9 cellular contexts compared by ENCODE assay signal in genomic region chr10:26430641-26431163, GRCh38. TPM values are rescaled to one million over a fixed set of nuclear protein-coding genes. Genes with fewer than 3 reads are reported as not detected.
DNase-seq lines count a peak whose midpoint lies in the region; ATAC-seq, FAIRE-seq and TF ChIP-seq lines count a peak whose summit lies in the region.
"Had no signal": no experiment of that assay in that cellular context is flagged by ENCODE, and none has a peak within 500 bp of the region (broad histone marks: within the 10 kb centered on the region; RNA-seq: fewer than 3 reads in every experiment).

No MANE protein-coding gene starts in this region.

- H3K27me3 ChIP-seq in aorta (ENCODE audit: control insufficient read depth in 1 of 2, insufficient read depth in 2 of 2, low read length in 1 of 2): no peaks in the 10 kb centered on the region

- no peak overlapping the region for H3K4me3 ChIP-seq in aorta (ENCODE audit: low read length in 2 of 2)

- no peaks in the 10 kb centered on the region for H3K27me3 Mint-ChIP-seq in mesothelial cell of epicardium (ENCODE audit: low read depth)

- no peaks in the 10 kb centered on the region for H3K4me1 Mint-ChIP-seq in mesothelial cell of epicardium

- H3K27ac Mint-ChIP-seq in mesothelial cell of epicardium: no peak overlapping the region

- no peaks in the 10 kb centered on the region for H3K36me3 Mint-ChIP-seq in mesothelial cell of epicardium

- FAIRE-seq in GM18507 (lab: Jason Lieb, UNC): peak; percentile 99

- H3K9me3 Mint-ChIP-seq in mesothelial cell of epicardium: no peaks in the 10 kb centered on the region

- WGBS in aorta, 2 donors: 61 to 62% methylated on average over 4 of the region's 4 CpGs

- H3K9me3 ChIP-seq in aorta (ENCODE audit: control insufficient read depth, low read length): no peaks in the 10 kb centered on the region

- H3K4me1 ChIP-seq in aorta (ENCODE audit: control insufficient read depth in 1 of 2, insufficient read depth in 2 of 2, low read length in 2 of 2): no peaks in the 10 kb centered on the region

- H3K36me3 ChIP-seq in aorta (ENCODE audit: control insufficient read depth in 1 of 2, insufficient read depth in 2 of 2, low read length in 1 of 2): no peaks in the 10 kb centered on the region

- intact Hi-C loops in aorta (cut with DNase I): no loop called here

- DNase-seq in GM18507 (ENCODE audit: extremely low spot score, insufficient read length, low read depth) (peak; percentile 58), Kasumi-1 (lab: John Stamatoyannopoulos, UW) (peak; percentile 53 to 63), islet precursor cell (peak; percentile 52), NCI-H1048 (lab: John Stamatoyannopoulos, UW) (no peak), aorta (no peak), mucosa of gallbladder (ENCODE audit: low spot score) (no peak), mesothelial cell of epicardium (ENCODE audit: low spot score in 2 of 2, unreplicated experiment in 2 of 2) (no peak)

- no peak for TF ChIP-seq CTCF in mesothelial cell of epicardium (IDR thresholded peaks at IDR 0.05; ENCODE audit: unreplicated experiment)

- H3K4me3 Mint-ChIP-seq in mesothelial cell of epicardium: no peak overlapping the region

- H3K27ac ChIP-seq in aorta (ENCODE audit: low read depth in 1 of 2, low read length in 2 of 2): no peak overlapping the region

- ATAC-seq in GM21619 (IDR thresholded peaks at IDR 0.05; ENCODE audit: unreplicated experiment): peak; percentile 84
- ATAC-seq in aorta (ENCODE audit: low FRiP score): no peak
- ATAC-seq: Panc1 had no signal

RNA-seq across cellular contexts. Expression of gene APBB1IP, which starts 7.4 kb away (rescaled TPM):
- total RNA-seq in aorta (10 to 100 TPM; 11.0 to 18.5 TPM), mucosa of gallbladder (40.1 TPM), mesothelial cell of epicardium (0.20 to 0.22 TPM in 2 of 3 replicates, not detected in the other)
- 1 to 10 TPM in 1 of 2 donors, under 1 TPM in 1; 0.82 to 4.4 TPM for polyA plus RNA-seq in aorta

Comparison
In these comparisons a context has a peak if more than half of its experiments do, and no peak if none do; other contexts are left out.
1. DNase-seq: peak in GM18507 (single experiment), Kasumi-1 (2 of 2) and islet precursor cell (single experiment); none in NCI-H1048 (single experiment), aorta (0 of 2), mucosa of gallbladder (single experiment) and mesothelial cell of epicardium (0 of 2).